28 cellular contexts compared by ENCODE assay signal in genomic region chr9:137784046-137784445, GRCh38.
DNase-seq lines count a peak whose midpoint lies in the region; ATAC-seq and TF ChIP-seq lines count a peak whose summit lies in the region.
"Had no signal": no experiment of that assay in that cellular context is flagged by ENCODE, and none has a peak within 500 bp of the region (broad histone marks: within the 10 kb centered on the region; RNA-seq: fewer than 3 reads in every experiment).

No MANE protein-coding gene starts in this region.

- H3K4me3 ChIP-seq in IMR-90 (ENCODE audit: insufficient read depth, low read depth, low read length) = no peak overlapping the region
- H3K4me3 ChIP-seq: GM12878, right lobe of liver had no signal

- no peak overlapping the region for H3K4me2 ChIP-seq in IMR-90 (ENCODE audit: low read depth, low read length)

- no peak overlapping the region for H2BK20ac ChIP-seq in IMR-90 (ENCODE audit: low read depth, low read length)

- no peaks in the 10 kb centered on the region for H3K9me3 ChIP-seq in IMR-90 (ENCODE audit: control insufficient read depth, insufficient read depth, low read length)
- H3K9me3 ChIP-seq: Caco-2, right lobe of liver had no signal

- 84% methylated on average over 3 of the region's 12 CpGs; no CpG with 5 or more reads in 1 of the 2 experiments for WGBS in IMR-90 (ENCODE audit: extremely low coverage in 2 of 2, insufficient read length in 1 of 2), 2 experiments

- H3K23ac ChIP-seq in IMR-90 (ENCODE audit: low read depth, low read length) = no peak overlapping the region

- POLR2A ChIA-PET in IMR-90 (lab: Charles Lee; ENCODE audit: unreplicated experiment) = no interaction called here

- in situ Hi-C loops in IMR-90 (cut with MboI; ENCODE audit: low sequenced_read_pairs) = no loop called here

- peaks cover 8 to 47% of the 10 kb centered on the region in 2 experiments for H3K79me1 ChIP-seq in IMR-90 (ENCODE audit: low read depth in 1 of 2, low read length in 2 of 2)

- H4K91ac ChIP-seq in IMR-90 (ENCODE audit: insufficient read depth, low read depth, low read length) = no peak overlapping the region

- TF ChIP-seq RAD21 in IMR-90 (IDR thresholded peaks at IDR 0.05; ENCODE audit: low read length) = no peak

- TF ChIP-seq POLR2A in IMR-90 (IDR thresholded peaks at IDR 0.05; ENCODE audit: low read depth, low read length) = no peak

- peaks cover 20% of the 10 kb centered on the region for H3K4me1 Mint-ChIP-seq in central memory CD8-positive, alpha-beta T cell
- H3K4me1 Mint-ChIP-seq in nephron = peaks cover 43% of the 10 kb centered on the region

- H2BK5ac ChIP-seq in IMR-90 (ENCODE audit: low read depth, low read length, poor library complexity, severe bottlenecking) = no peak overlapping the region

- H3K14ac ChIP-seq in IMR-90 (replicated peaks; ENCODE audit: low read depth, low read length) = no peak overlapping the region

- no peak overlapping the region for H2AK5ac ChIP-seq in IMR-90 (ENCODE audit: low read depth, low read length)

- no peaks in the 10 kb centered on the region for H3K27me3 Mint-ChIP-seq in central memory CD8-positive, alpha-beta T cell
- no peaks in the 10 kb centered on the region for H3K27me3 Mint-ChIP-seq in nephron (ENCODE audit: low read depth)
- H3K27me3 Mint-ChIP-seq: stimulated activated memory B cell treated with anti-CD40 and anti-IgM and Interleukin-4, amounts not matched to agents 10 μg/mL and 1 μg/mL and 100 μg/mL, for 72 hours had no signal

- dilution Hi-C loops in IMR-90 (cut with HindIII; ENCODE audit: low sequenced_read_pairs, unreplicated experiment) = no loop called here

- H2BK120ac ChIP-seq in IMR-90 (ENCODE audit: low read depth, low read length) = no peak overlapping the region

- H2AFZ ChIP-seq in IMR-90 (replicated peaks; ENCODE audit: low read length, poor library complexity) = no peak overlapping the region
- H2AFZ ChIP-seq: parathyroid adenoma had no signal

- H2BK15ac ChIP-seq in IMR-90 (ENCODE audit: low read depth, low read length) = no peak overlapping the region

- CTCF ChIA-PET in IMR-90 (lab: Yijun Ruan, JAX) = no interaction called here

- no peaks in the 10 kb centered on the region for H3K27me3 ChIP-seq in IMR-90 (ENCODE audit: control insufficient read depth, insufficient read depth, low read length)
- H3K27me3 ChIP-seq: right lobe of liver had no signal

- H3K9me1 ChIP-seq in IMR-90 (ENCODE audit: insufficient read depth, low read length) = peaks cover 9% of the 10 kb centered on the region; the same call in 1 of the 2 replicates

- H3K18ac ChIP-seq in IMR-90 (ENCODE audit: low read depth, low read length) = no peak overlapping the region

- H3K9ac ChIP-seq in IMR-90 (ENCODE audit: low read depth, low read length) = no peak overlapping the region
- H3K9ac ChIP-seq: parathyroid adenoma had no signal

- intact Hi-C loops in IMR-90 (cut with micrococcal nuclease) = loop anchor here (2.0 kb wide), 1 partner anchor 111 kb away; no protein-coding TSS in a partner anchor
- intact Hi-C loops in Right ventricle myocardium inferior (cut with DNase I) = no loop called here

- peaks cover 20% of the 10 kb centered on the region for H4K20me1 ChIP-seq in IMR-90 (ENCODE audit: insufficient read depth, low read length)

- peaks cover 4% of the 10 kb centered on the region; the same call in 1 of the 2 replicates for H3K4me1 ChIP-seq in IMR-90 (ENCODE audit: control insufficient read depth, insufficient read depth, low read length)
- H3K4me1 ChIP-seq: Caco-2, parathyroid adenoma had no signal

- H3K4ac ChIP-seq in IMR-90 (ENCODE audit: low read depth, low read length) = no peak overlapping the region

- H3K27ac ChIP-seq in IMR-90 (ENCODE audit: insufficient read depth, low read length) = no peak overlapping the region
- H3K27ac ChIP-seq: C4-2B, parathyroid adenoma, right lobe of liver had no signal

- no peaks in the 10 kb centered on the region for H3K9me3 Mint-ChIP-seq in central memory CD8-positive, alpha-beta T cell
- H3K9me3 Mint-ChIP-seq in nephron = no peaks in the 10 kb centered on the region
- H3K9me3 Mint-ChIP-seq: T-helper 2 cell treated with Interferon-gamma antibody and Interleukin-4, amounts not matched to agents 5 μg/mL and 100 μg/mL, for 36 hours had no signal

- H3K4me3 Mint-ChIP-seq in central memory CD8-positive, alpha-beta T cell = no peak overlapping the region
- no peak overlapping the region for H3K4me3 Mint-ChIP-seq in nephron
- H3K4me3 Mint-ChIP-seq: brain; stimulated activated memory B cell treated with anti-CD40 and anti-IgM and Interleukin-4, amounts not matched to agents 10 μg/mL and 1 μg/mL and 100 μg/mL, for 72 hours; T-helper 2 cell treated with Interferon-gamma antibody and Interleukin-4, amounts not matched to agents 5 μg/mL and 100 μg/mL, for 36 hours had no signal

- H4K5ac ChIP-seq in IMR-90 (ENCODE audit: low read depth, low read length) = no peak overlapping the region

- H3K56ac ChIP-seq in IMR-90 (ENCODE audit: extremely low read depth, insufficient read depth, low read length) = no peak overlapping the region

- DNase-seq in EH (ENCODE audit: low read depth) = peak; percentile 10
- DNase-seq in IMR-90 = no peak
- no peak for DNase-seq in central memory CD8-positive, alpha-beta T cell (ENCODE audit: low spot score in 2 of 2)
- DNase-seq in Right ventricle myocardium inferior (ENCODE audit: missing footprints) = no peak
- no peak for DNase-seq in NCI-H1092 treated with DMSO at 0.1 percent for 48 hours (lab: John Stamatoyannopoulos, UW)
- DNase-seq in activated naive CD4-positive, alpha-beta T cell (lab: John Stamatoyannopoulos, UW) = no peak
- DNase-seq: activated CD4-positive, alpha-beta T cell treated with anti-CD3 and anti-CD28 coated beads for 48 hours; activated naive CD4-positive, alpha-beta T cell treated with Interleukin-2 at 50 U/mL for 16 hours; activated T-cell treated with anti-CD3 and anti-CD28 coated beads, Interleukin-2, amount 50 U/mL, for 1 hour; Caco-2; DND-41; effector CD4-positive, alpha-beta T cell; NCI-H1092; NCI-H2029; NCI-H2227 treated with DMSO at 0.1 percent for 48 hours; NCI-H748 treated with DMSO at 0.1 percent for 48 hours; right lobe of liver; RPMI8226; stimulated activated CD4-positive, alpha-beta T cell treated with anti-CD3 and anti-CD28 coated beads, Interleukin-4, amount 100 ng/mL, for 24 hours had no signal

- peaks cover 51% of the 10 kb centered on the region for H3K36me3 ChIP-seq in IMR-90 (ENCODE audit: control insufficient read depth, insufficient read depth, low read length)

- H2AK9ac ChIP-seq in IMR-90 (replicated peaks; ENCODE audit: low read depth, low read length, poor library complexity) = peak overlapping the region; percentile 63

- TF ChIP-seq CTCF in IMR-90 (conservative IDR thresholded peaks at IDR 0.05; ENCODE audit: low read depth, low read length) = no peak
- no peak for TF ChIP-seq CTCF in nephron (IDR thresholded peaks at IDR 0.05; ENCODE audit: unreplicated experiment in 3 of 3)

- H3K36me3 Mint-ChIP-seq in central memory CD8-positive, alpha-beta T cell (ENCODE audit: insufficient read depth) = peaks cover 20% of the 10 kb centered on the region
- H3K36me3 Mint-ChIP-seq in nephron (ENCODE audit: low read depth) = peaks cover 45% of the 10 kb centered on the region

- no TSS peak for BruUV-seq in IMR-90 (replicated peaks; lab: Mats Ljungman, UMichigan)

- H4K8ac ChIP-seq in IMR-90 (ENCODE audit: low read depth in 2 of 2, low read length in 2 of 2) = no peak overlapping the region

- ATAC-seq in IMR-90 (ENCODE audit: low read depth) = no peak
- no peak for ATAC-seq in central memory CD8-positive, alpha-beta T cell (replicated peaks; ENCODE audit: extremely low read depth, poor library complexity, severe bottlenecking)
- no peak for ATAC-seq in HG02678 (IDR thresholded peaks at IDR 0.05; ENCODE audit: unreplicated experiment)
- ATAC-seq in Right ventricle myocardium inferior = no peak
- ATAC-seq: GM12878; HepG2; right lobe of liver; stimulated activated memory B cell treated with anti-CD40 and anti-IgM and Interleukin-4, amounts not matched to agents 10 μg/mL and 1 μg/mL and 100 μg/mL, for 72 hours had no signal

- H3K27ac Mint-ChIP-seq in central memory CD8-positive, alpha-beta T cell (ENCODE audit: low read depth) = peak overlapping the region; percentile 56
- H3K27ac Mint-ChIP-seq in nephron = peak overlapping the region in 2 of 3 experiments; percentile 86 to 88

TF ChIP-seq in IMR-90, 13 proteins besides CTCF, POLR2A, EP300 and RAD21:
- TF ChIP-seq RFX5 (IDR thresholded peaks at IDR 0.05; ENCODE audit: low read depth, low read length) = no peak
- TF ChIP-seq SMC3 (IDR thresholded peaks at IDR 0.05; ENCODE audit: low read depth, low read length) = no peak
- TF ChIP-seq MXI1 (IDR thresholded peaks at IDR 0.05; ENCODE audit: borderline replicate concordance, low read depth, low read length) = no peak
- TF ChIP-seq CEBPB (IDR thresholded peaks at IDR 0.05; ENCODE audit: low read depth, low read length) = no peak
- no peak for TF ChIP-seq ELK1 (IDR thresholded peaks at IDR 0.05; ENCODE audit: borderline replicate concordance, low read depth, low read length)
- TF ChIP-seq MAZ (IDR thresholded peaks at IDR 0.05; ENCODE audit: borderline replicate concordance, low read depth, low read length) = no peak
- TF ChIP-seq NFE2L2 (IDR thresholded peaks at IDR 0.05; ENCODE audit: low read depth, low read length) = no peak
- TF ChIP-seq MAFK (IDR thresholded peaks at IDR 0.05; ENCODE audit: low read depth, low read length) = no peak
- TF ChIP-seq RCOR1 (IDR thresholded peaks at IDR 0.05; ENCODE audit: insufficient replicate concordance, low read length) = no peak
- TF ChIP-seq CHD1 (IDR thresholded peaks at IDR 0.05; ENCODE audit: low read depth, low read length) = no peak
- TF ChIP-seq FOS (IDR thresholded peaks at IDR 0.05; ENCODE audit: low read depth, low read length) = no peak
- no peak for TF ChIP-seq BHLHE40 (IDR thresholded peaks at IDR 0.05; ENCODE audit: low read depth, low read length)
- no peak for TF ChIP-seq USF2 (IDR thresholded peaks at IDR 0.05; ENCODE audit: low read depth, low read length)
